In the genomic region with DNA sequence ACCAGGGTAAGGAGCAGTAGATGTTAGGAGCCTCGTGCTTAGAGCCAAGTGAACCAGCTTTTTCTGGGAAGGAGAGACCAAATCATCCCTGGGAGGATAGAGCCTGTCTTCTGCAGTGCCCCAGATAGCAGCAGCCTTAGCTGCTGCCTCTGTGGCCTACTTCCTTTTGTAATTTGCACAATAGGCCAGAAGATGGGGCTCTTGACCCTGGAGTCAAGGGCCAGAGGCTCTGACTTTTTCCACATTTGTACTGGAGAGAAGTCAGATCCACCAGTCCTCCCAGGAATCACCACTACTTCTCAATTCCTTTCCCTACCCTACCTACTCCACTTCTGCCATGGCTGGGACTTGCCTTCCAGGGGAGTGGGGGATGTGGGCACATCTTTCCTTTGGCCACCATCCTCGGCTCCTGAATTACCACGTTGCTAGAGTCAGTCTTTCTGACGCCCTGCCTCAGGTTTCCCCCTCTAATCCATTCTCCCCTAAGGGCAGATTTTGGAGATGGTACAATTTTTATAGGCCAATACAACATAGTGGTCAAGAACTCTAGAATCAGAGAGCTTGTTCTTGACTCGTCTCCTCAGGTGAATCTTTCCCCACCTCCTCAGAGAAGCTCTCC, we compare ENCODE assay signal across 1 cellular context.
TF ChIP-seq lines count a peak whose summit lies in the region.

No MANE protein-coding gene starts in this region.

TF ChIP-seq in SK-N-SH treated with all-trans-retinoic acid at 6 μM for 48 hours, 23 proteins besides CTCF, POLR2A, EP300 and RAD21 (continued from another document):
- no peak for TF ChIP-seq ZNF70 (CRISPR knock-in tag; IDR thresholded peaks at IDR 0.05)
TF ChIP-seq in SK-N-SH treated with all-trans-retinoic acid at 6 μM for 48 hours: peak in this region for 0.
